ENCODE assay signal across 24 cellular contexts in the genomic region with DNA sequence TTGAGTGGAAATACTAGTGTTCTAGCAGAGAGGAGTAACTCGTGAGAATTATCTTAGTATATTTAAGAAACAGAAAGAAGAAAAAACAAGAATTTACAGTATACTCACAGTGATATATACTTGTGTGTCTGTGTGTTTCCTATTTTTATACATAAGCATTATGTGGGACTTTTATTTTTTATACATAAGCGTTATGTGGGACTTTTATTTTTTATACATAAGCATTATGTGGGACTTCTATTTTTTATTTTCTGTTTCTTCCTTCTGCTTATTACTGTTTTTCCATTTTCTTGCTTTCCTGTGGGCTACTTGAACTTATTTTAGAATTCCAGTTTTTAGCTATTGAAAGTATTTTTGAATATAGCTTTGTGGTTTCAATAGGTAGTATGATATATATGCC. TPM values are rescaled to one million over a fixed set of nuclear protein-coding genes. Genes with fewer than 3 reads are reported as not detected.
A peak's percentile ranks its signal among the peaks of the same experiment; 100 is the strongest.
DNase-seq lines count a peak whose midpoint lies in the region; ATAC-seq, FAIRE-seq and TF ChIP-seq lines count a peak whose summit lies in the region.
"Had no signal": no experiment of that assay in that cellular context is flagged by ENCODE, and none has a peak within 500 bp of the region (broad histone marks: within the 10 kb centered on the region; RNA-seq: fewer than 3 reads in every experiment).

No MANE protein-coding gene starts in this region.

- H4K20me1 ChIP-seq in HepG2 (ENCODE audit: insufficient read depth, low read length): no peaks in the 10 kb centered on the region
- H4K20me1 ChIP-seq: BLaER1 had no signal

- no TSS peak for BruUV-seq in HepG2 (replicated peaks; lab: Mats Ljungman, UMichigan)

- POLR2A ChIA-PET in HepG2 (lab: Yijun Ruan, JAX): no interaction called here

- intact Hi-C loops in HepG2 (cut with micrococcal nuclease; ENCODE audit: unreplicated experiment): no loop called here
- intact Hi-C loops in transverse colon (cut with DNase I; ENCODE audit: low total_unique reads): no loop called here

- TF ChIP-seq POLR2A in HepG2 (IDR thresholded peaks at IDR 0.05; ENCODE audit: insufficient read depth in 1 of 2, low read depth in 2 of 2, low read length in 2 of 2): no peak
- TF ChIP-seq POLR2A in transverse colon (IDR thresholded peaks at IDR 0.05): no peak

- H3K27me3 ChIP-seq in liver (ENCODE audit: control insufficient read depth in 4 of 4, insufficient read depth in 4 of 4, low read length in 3 of 4): no peaks in the 10 kb centered on the region
- no peaks in the 10 kb centered on the region for H3K27me3 ChIP-seq in HepG2 (ENCODE audit: control insufficient read depth in 1 of 2, insufficient read depth in 2 of 2, low read length in 2 of 2)
- no peaks in the 10 kb centered on the region for H3K27me3 ChIP-seq in adipocyte (replicated peaks; ENCODE audit: control insufficient read depth, insufficient read depth, low read length)
- H3K27me3 ChIP-seq in transverse colon: no peaks in the 10 kb centered on the region
- H3K27me3 ChIP-seq: BE2C, BLaER1 had no signal

- FAIRE-seq in HepG2 (lab: Jason Lieb, UNC): no peak
- FAIRE-seq: GM12878, GM12892, GM18507 had no signal

- TF ChIP-seq CTCF in liver (IDR thresholded peaks at IDR 0.05; ENCODE audit: low read depth, low read length, missing input control): no peak
- TF ChIP-seq CTCF in HepG2 (CRISPR knock-in tag; IDR thresholded peaks at IDR 0.05): no peak
- TF ChIP-seq CTCF in transverse colon (IDR thresholded peaks at IDR 0.05): no peak

- H3K4me3 ChIP-seq in liver (ENCODE audit: low read depth in 1 of 3, low read length in 3 of 3) (peak overlapping the region in 2 of 3 donors; percentile 32 to 35), HepG2 (replicated peaks in 1 of 3; ENCODE audit: insufficient read depth in 1 of 3, low read depth in 2 of 3, low read length in 3 of 3) (no peak overlapping the region), adipocyte (ENCODE audit: low read length) (peak overlapping the region; percentile 8), transverse colon (no peak overlapping the region)
- H3K4me3 ChIP-seq: BLaER1, GM12878 had no signal

- H3K27ac ChIP-seq in liver (ENCODE audit: low read depth in 1 of 2, low read length in 2 of 2): no peak overlapping the region
- no peak overlapping the region for H3K27ac ChIP-seq in HepG2 (ENCODE audit: extremely low read length, insufficient read depth, low read length)
- H3K27ac ChIP-seq in transverse colon: no peak overlapping the region
- H3K27ac ChIP-seq: 22Rv1, BLaER1 had no signal

- no peaks in the 10 kb centered on the region for H3K79me2 ChIP-seq in HepG2 (ENCODE audit: insufficient read depth, low read length)

- TF ChIP-seq EP300 in HepG2 (IDR thresholded peaks at IDR 0.05; ENCODE audit: low read depth in 2 of 2, low read length in 2 of 2) (no peak), HepG2 (CRISPR knock-in tag; IDR thresholded peaks at IDR 0.05; ENCODE audit: borderline replicate concordance) (no peak), transverse colon (IDR thresholded peaks at IDR 0.05; ENCODE audit: low read depth) (no peak)

- CTCF ChIA-PET in HepG2 (lab: Yijun Ruan, JAX; ENCODE audit: low intra/inter-chr PET ratio, low total read pairs): no interaction called here

- no peak for ATAC-seq in HepG2
- ATAC-seq: GM12878 had no signal

- no peak overlapping the region for H3K4me2 ChIP-seq in HepG2 (ENCODE audit: low read depth, low read length)
- H3K4me2 ChIP-seq: BLaER1 had no signal

- DNase-seq in HepG2 (ENCODE audit: low spot score) (no peak), adipocyte (ENCODE audit: low read depth) (no peak), transverse colon (no peak), HPDE6-E6E7 (ENCODE audit: extremely low spot score) (no peak)
- DNase-seq: ACHN; BE2C; C1 segment of cervical spinal cord; CD4-positive, alpha-beta memory T cell; CD4-positive, CD25-positive, alpha-beta regulatory T cell; CD8-positive, alpha-beta memory T cell; COR-L47; DMS 273 treated with DMSO at 0.1 percent for 48 hours; DMS153; DMS53; DMS79; DND-41; EL; GDM1 had no signal

- 85% methylated on average over 2 of the region's 2 CpGs for WGBS in liver
- 12% methylated on average over 2 of the region's 2 CpGs for WGBS in HepG2 (ENCODE audit: low lambda C conversion rate)
- 89 to 91% methylated on average over 2 of the region's 2 CpGs for WGBS in transverse colon (ENCODE audit: low coverage in 1 of 2), 2 donors

- in situ Hi-C loops in HepG2 (cut with HindIII; ENCODE audit: extremely low pct_ligation_motif_present, low pct_unique_long_range_greater_than_20kb) (no loop called here), transverse colon (cut with MboI; ENCODE audit: low pct_ligation_motif_present in 1 of 4, low pct_unique_long_range_greater_than_20kb in 1 of 4, low sequenced_read_pairs in 3 of 4) (no loop called here)

- no peak for TF ChIP-seq RAD21 in liver (IDR thresholded peaks at IDR 0.05)
- TF ChIP-seq RAD21 in HepG2 (CRISPR knock-in tag; IDR thresholded peaks at IDR 0.05): no peak

- no peaks in the 10 kb centered on the region for H3K4me1 ChIP-seq in liver (ENCODE audit: control insufficient read depth in 4 of 4, insufficient read depth in 4 of 4, low read length in 3 of 4)
- H3K4me1 ChIP-seq in HepG2 (ENCODE audit: insufficient read depth, low read length): no peaks in the 10 kb centered on the region
- H3K4me1 ChIP-seq in adipocyte (ENCODE audit: control insufficient read depth, insufficient read depth, low read length): no peaks in the 10 kb centered on the region
- no peaks in the 10 kb centered on the region for H3K4me1 ChIP-seq in transverse colon
- H3K4me1 ChIP-seq: BE2C, BLaER1 had no signal

- H3K9ac ChIP-seq in liver (ENCODE audit: low read depth in 1 of 2, low read length in 2 of 2): no peak overlapping the region
- no peak overlapping the region for H3K9ac ChIP-seq in HepG2 (ENCODE audit: insufficient read depth, low read depth, low read length)
- no peak overlapping the region for H3K9ac ChIP-seq in adipocyte (ENCODE audit: low read length)
- H3K9ac ChIP-seq: BLaER1 had no signal

- H3K9me3 ChIP-seq in liver (ENCODE audit: control insufficient read depth in 4 of 4, low read length in 3 of 4) (peaks cover 45 to 61% (median 54%) of the 10 kb centered on the region in 4 donors), HepG2 (ENCODE audit: low read length) (peaks cover 84% of the 10 kb centered on the region), adipocyte (ENCODE audit: control insufficient read depth, low read length) (peaks cover 84% of the 10 kb centered on the region), transverse colon (peaks cover 77 to 95% of the 10 kb centered on the region in 2 donors)
- H3K9me3 ChIP-seq: BE2C had no signal

- H2AFZ ChIP-seq in HepG2 (ENCODE audit: low read length): no peak overlapping the region

- H3K36me3 ChIP-seq in liver (ENCODE audit: control insufficient read depth in 4 of 4, insufficient read depth in 3 of 4, low read depth in 1 of 4, low read length in 3 of 4): no peaks in the 10 kb centered on the region
- H3K36me3 ChIP-seq in HepG2 (replicated peaks in 1 of 2; ENCODE audit: control insufficient read depth in 1 of 2, insufficient read depth in 2 of 2, low read length in 2 of 2): no peaks in the 10 kb centered on the region
- H3K36me3 ChIP-seq in adipocyte (ENCODE audit: control insufficient read depth, insufficient read depth, low read length, severe bottlenecking): no peaks in the 10 kb centered on the region
- peaks cover 0 to 2% (median 0%) of the 10 kb centered on the region in 4 donors for H3K36me3 ChIP-seq in transverse colon
- H3K36me3 ChIP-seq: BE2C, BLaER1 had no signal

RNA-seq across cellular contexts. Expression of gene ZNF140, which starts 6.9 kb away (rescaled TPM):
- total RNA-seq in liver (10 to 100 TPM; 10.0 to 12.4 TPM), HepG2 (2016; rRNA removed; fragmentation: Illumina TruSeq; extraction: Trizol) (13.5 and 20.7 TPM in 2 replicates), transverse colon (10 to 100 TPM; 13.8 to 35.6 (median 14.8) TPM)
- polyA plus RNA-seq in liver (1 to 10 TPM; 5.2 to 6.3 TPM), HepG2 (2011; rRNA removed) (8.7 and 10.1 TPM in 2 replicates)
- total RNA-seq in HepG2 (2016; cell fraction: cytosol; rRNA removed; fragmentation: Illumina TruSeq; extraction: Trizol; ENCODE audit: low read depth): 6.5 and 7.5 TPM in 2 replicates
- total RNA-seq in HepG2 (2016; cell fraction: insoluble cytoplasmic fraction; rRNA removed; fragmentation: Illumina TruSeq; extraction: Trizol): 12.6 and 17.5 TPM in 2 replicates
- total RNA-seq in HepG2 (2016; cell fraction: membrane; rRNA removed; fragmentation: Illumina TruSeq; extraction: Trizol): 13.1 and 15.0 TPM in 2 replicates
- 14.3 and 17.4 TPM in 2 replicates for total RNA-seq in HepG2 (2016; cell fraction: nucleus; rRNA removed; fragmentation: Illumina TruSeq; extraction: Trizol)
- 3.8 and 6.7 TPM in 2 replicates for polyA plus RNA-seq in HepG2 (2011; cell fraction: cytosol; rRNA removed)
- polyA plus RNA-seq in HepG2 (2011; cell fraction: nucleus; rRNA removed): 8.3 and 10.2 TPM in 2 replicates
- 7.8 and 8.7 TPM in 2 replicates for polyA plus RNA-seq in HepG2 (2012)
- polyA plus RNA-seq in HepG2 (2016; cell fraction: cytosol; fragmentation: Illumina TruSeq; extraction: Trizol; ENCODE audit: low read depth): 3.5 and 4.7 TPM in 2 replicates
- 14.4 and 14.6 TPM in 2 replicates for polyA plus RNA-seq in HepG2 (2016; cell fraction: insoluble cytoplasmic fraction; fragmentation: Illumina TruSeq; extraction: Trizol; ENCODE audit: low read depth)
- polyA plus RNA-seq in HepG2 (2016; cell fraction: membrane; fragmentation: Illumina TruSeq; extraction: Trizol; ENCODE audit: low read depth): 6.6 and 7.0 TPM in 2 replicates
- 16.4 and 19.4 TPM in 2 replicates for polyA plus RNA-seq in HepG2 (2016; cell fraction: nucleus; fragmentation: Illumina TruSeq; extraction: Trizol; ENCODE audit: insufficient read depth, low read depth)
- polyA minus RNA-seq in HepG2 (2011; rRNA and poly(A)+ RNA removed; ENCODE audit: low replicate concordance): 2.8 and 16.2 TPM in 2 replicates
- polyA minus RNA-seq in HepG2 (2011; cell fraction: cytosol; rRNA and poly(A)+ RNA removed): 5.5 and 6.1 TPM in 2 replicates
- polyA minus RNA-seq in HepG2 (2011; cell fraction: nucleus; rRNA and poly(A)+ RNA removed): 40.0 and 42.0 TPM in 2 replicates

RNA-seq across cellular contexts. Expression of gene ZNF84, which starts 36.5 kb away (rescaled TPM):
- total RNA-seq in liver (10 to 100 TPM in 1 of 2 donors, 1 to 10 TPM in 1; 9.5 to 15.6 TPM), HepG2 (2016; rRNA removed; fragmentation: Illumina TruSeq; extraction: Trizol) (21.2 and 21.8 TPM in 2 replicates), transverse colon (100 to 1,000 TPM in 1 of 4 donors, 10 to 100 TPM in 3; 16.2 to 144 (median 44.5) TPM)
- polyA plus RNA-seq in liver (1 to 10 TPM; 3.2 to 4.8 TPM), HepG2 (2011; rRNA removed) (15.5 and 18.2 TPM in 2 replicates)
- 12.9 and 14.6 TPM in 2 replicates for total RNA-seq in HepG2 (2016; cell fraction: cytosol; rRNA removed; fragmentation: Illumina TruSeq; extraction: Trizol; ENCODE audit: low read depth)
- total RNA-seq in HepG2 (2016; cell fraction: insoluble cytoplasmic fraction; rRNA removed; fragmentation: Illumina TruSeq; extraction: Trizol): 22.1 and 23.5 TPM in 2 replicates
- total RNA-seq in HepG2 (2016; cell fraction: membrane; rRNA removed; fragmentation: Illumina TruSeq; extraction: Trizol): 11.6 and 12.2 TPM in 2 replicates
- total RNA-seq in HepG2 (2016; cell fraction: nucleus; rRNA removed; fragmentation: Illumina TruSeq; extraction: Trizol): 31.2 and 37.2 TPM in 2 replicates
- 3.9 and 6.1 TPM in 2 replicates for polyA plus RNA-seq in HepG2 (2011; cell fraction: cytosol; rRNA removed)
- 28.1 and 35.9 TPM in 2 replicates for polyA plus RNA-seq in HepG2 (2011; cell fraction: nucleus; rRNA removed)
- polyA plus RNA-seq in HepG2 (2012): 9.6 and 16.1 TPM in 2 replicates
- 4.1 and 4.3 TPM in 2 replicates for polyA plus RNA-seq in HepG2 (2016; cell fraction: cytosol; fragmentation: Illumina TruSeq; extraction: Trizol; ENCODE audit: low read depth)
- 11.8 and 15.8 TPM in 2 replicates for polyA plus RNA-seq in HepG2 (2016; cell fraction: insoluble cytoplasmic fraction; fragmentation: Illumina TruSeq; extraction: Trizol; ENCODE audit: low read depth)
- polyA plus RNA-seq in HepG2 (2016; cell fraction: membrane; fragmentation: Illumina TruSeq; extraction: Trizol; ENCODE audit: low read depth): 4.9 TPM in 2 replicates
- 42.0 and 43.6 TPM in 2 replicates for polyA plus RNA-seq in HepG2 (2016; cell fraction: nucleus; fragmentation: Illumina TruSeq; extraction: Trizol; ENCODE audit: insufficient read depth, low read depth)
- polyA minus RNA-seq in HepG2 (2011; rRNA and poly(A)+ RNA removed; ENCODE audit: low replicate concordance): 9.1 and 16.2 TPM in 2 replicates
- 6.8 and 9.0 TPM in 2 replicates for polyA minus RNA-seq in HepG2 (2011; cell fraction: cytosol; rRNA and poly(A)+ RNA removed)
- polyA minus RNA-seq in HepG2 (2011; cell fraction: nucleus; rRNA and poly(A)+ RNA removed): 51.8 and 60.7 TPM in 2 replicates

RNA-seq across cellular contexts. Expression of gene ZNF891, which starts 56.2 kb away (rescaled TPM):
- total RNA-seq in liver: 1 to 10 TPM in 1 of 2 donors, under 1 TPM in 1; 0.61 to 1.3 TPM
- polyA plus RNA-seq in liver: under 1 TPM; 0.13 to 0.29 TPM
- total RNA-seq in HepG2 (2016; rRNA removed; fragmentation: Illumina TruSeq; extraction: Trizol): 1.8 and 2.1 TPM in 2 replicates
- 0.30 and 0.35 TPM in 2 replicates for total RNA-seq in HepG2 (2016; cell fraction: cytosol; rRNA removed; fragmentation: Illumina TruSeq; extraction: Trizol; ENCODE audit: low read depth)
- 1.7 and 2.1 TPM in 2 replicates for total RNA-seq in HepG2 (2016; cell fraction: insoluble cytoplasmic fraction; rRNA removed; fragmentation: Illumina TruSeq; extraction: Trizol)
- total RNA-seq in HepG2 (2016; cell fraction: membrane; rRNA removed; fragmentation: Illumina TruSeq; extraction: Trizol): 0.65 and 0.87 TPM in 2 replicates
- 3.9 and 4.4 TPM in 2 replicates for total RNA-seq in HepG2 (2016; cell fraction: nucleus; rRNA removed; fragmentation: Illumina TruSeq; extraction: Trizol)
- polyA plus RNA-seq in HepG2 (2011; rRNA removed): 1.3 and 1.4 TPM in 2 replicates
- polyA plus RNA-seq in HepG2 (2011; cell fraction: cytosol; rRNA removed): 0.27 and 0.41 TPM in 2 replicates
- 1.9 and 3.1 TPM in 2 replicates for polyA plus RNA-seq in HepG2 (2011; cell fraction: nucleus; rRNA removed)
- 0.79 and 1.0 TPM in 2 replicates for polyA plus RNA-seq in HepG2 (2012)
- polyA plus RNA-seq in HepG2 (2016; cell fraction: cytosol; fragmentation: Illumina TruSeq; extraction: Trizol; ENCODE audit: low read depth): 0.11 and 0.20 TPM in 2 replicates
- 0.79 and 0.83 TPM in 2 replicates for polyA plus RNA-seq in HepG2 (2016; cell fraction: insoluble cytoplasmic fraction; fragmentation: Illumina TruSeq; extraction: Trizol; ENCODE audit: low read depth)
- 0.19 and 0.26 TPM in 2 replicates for polyA plus RNA-seq in HepG2 (2016; cell fraction: membrane; fragmentation: Illumina TruSeq; extraction: Trizol; ENCODE audit: low read depth)
- polyA plus RNA-seq in HepG2 (2016; cell fraction: nucleus; fragmentation: Illumina TruSeq; extraction: Trizol; ENCODE audit: insufficient read depth, low read depth): 3.5 and 3.7 TPM in 2 replicates
- polyA minus RNA-seq in HepG2 (2011; rRNA and poly(A)+ RNA removed; ENCODE audit: low replicate concordance): 1.0 and 1.5 TPM in 2 replicates
- 0.69 and 0.79 TPM in 2 replicates for polyA minus RNA-seq in HepG2 (2011; cell fraction: cytosol; rRNA and poly(A)+ RNA removed)
- polyA minus RNA-seq in HepG2 (2011; cell fraction: nucleus; rRNA and poly(A)+ RNA removed): 7.0 and 9.1 TPM in 2 replicates
- 1 to 10 TPM; 1.4 to 3.8 (median 1.9) TPM for total RNA-seq in transverse colon

RNA-seq across cellular contexts. Expression of gene ZNF10, which starts 56.6 kb away (rescaled TPM):
- total RNA-seq in liver (1 to 10 TPM; 5.4 to 5.6 TPM), HepG2 (2016; rRNA removed; fragmentation: Illumina TruSeq; extraction: Trizol) (6.5 and 8.9 TPM in 2 replicates), transverse colon (10 to 100 TPM in 2 of 4 donors, 1 to 10 TPM in 2; 2.6 to 13.7 (median 10.7) TPM)
- polyA plus RNA-seq in liver (1 to 10 TPM; 1.8 to 3.1 TPM), HepG2 (2011; rRNA removed) (2.9 and 4.3 TPM in 2 replicates)
- total RNA-seq in HepG2 (2016; cell fraction: cytosol; rRNA removed; fragmentation: Illumina TruSeq; extraction: Trizol; ENCODE audit: low read depth): 1.2 and 3.3 TPM in 2 replicates
- 5.8 and 8.0 TPM in 2 replicates for total RNA-seq in HepG2 (2016; cell fraction: insoluble cytoplasmic fraction; rRNA removed; fragmentation: Illumina TruSeq; extraction: Trizol)
- total RNA-seq in HepG2 (2016; cell fraction: membrane; rRNA removed; fragmentation: Illumina TruSeq; extraction: Trizol): 2.8 and 2.9 TPM in 2 replicates
- total RNA-seq in HepG2 (2016; cell fraction: nucleus; rRNA removed; fragmentation: Illumina TruSeq; extraction: Trizol): 16.7 TPM in 2 replicates
- 3.1 and 3.3 TPM in 2 replicates for polyA plus RNA-seq in HepG2 (2011; cell fraction: cytosol; rRNA removed)
- polyA plus RNA-seq in HepG2 (2011; cell fraction: nucleus; rRNA removed): 9.1 and 12.9 TPM in 2 replicates
- 3.7 and 4.5 TPM in 2 replicates for polyA plus RNA-seq in HepG2 (2012)
- polyA plus RNA-seq in HepG2 (2016; cell fraction: cytosol; fragmentation: Illumina TruSeq; extraction: Trizol; ENCODE audit: low read depth): 0.14 and 0.41 TPM in 2 replicates
- polyA plus RNA-seq in HepG2 (2016; cell fraction: insoluble cytoplasmic fraction; fragmentation: Illumina TruSeq; extraction: Trizol; ENCODE audit: low read depth): 4.4 and 4.7 TPM in 2 replicates
- polyA plus RNA-seq in HepG2 (2016; cell fraction: membrane; fragmentation: Illumina TruSeq; extraction: Trizol; ENCODE audit: low read depth): 0.45 and 1.2 TPM in 2 replicates
- 24.2 and 24.8 TPM in 2 replicates for polyA plus RNA-seq in HepG2 (2016; cell fraction: nucleus; fragmentation: Illumina TruSeq; extraction: Trizol; ENCODE audit: insufficient read depth, low read depth)
- 11.9 and 16.4 TPM in 2 replicates for polyA minus RNA-seq in HepG2 (2011; rRNA and poly(A)+ RNA removed; ENCODE audit: low replicate concordance)
- 2.3 and 5.3 TPM in 2 replicates for polyA minus RNA-seq in HepG2 (2011; cell fraction: cytosol; rRNA and poly(A)+ RNA removed)
- polyA minus RNA-seq in HepG2 (2011; cell fraction: nucleus; rRNA and poly(A)+ RNA removed): 49.4 and 60.4 TPM in 2 replicates

Comparison
In these comparisons a context has a peak if more than half of its experiments do, and no peak if none do; other contexts are left out.
1. H3K4me3 ChIP-seq: peak in liver (2 of 3) and adipocyte (single experiment); none in HepG2 (0 of 3) and transverse colon (0 of 4).